ENCODE assay signal across 7 cellular contexts in genomic region chr6:43021270-43022047, GRCh38. TPM values are rescaled to one million over a fixed set of nuclear protein-coding genes. Genes with fewer than 3 reads are reported as not detected.
DNase-seq lines count a peak whose midpoint lies in the region; ATAC-seq and TF ChIP-seq lines count a peak whose summit lies in the region.

A gene with protein sequence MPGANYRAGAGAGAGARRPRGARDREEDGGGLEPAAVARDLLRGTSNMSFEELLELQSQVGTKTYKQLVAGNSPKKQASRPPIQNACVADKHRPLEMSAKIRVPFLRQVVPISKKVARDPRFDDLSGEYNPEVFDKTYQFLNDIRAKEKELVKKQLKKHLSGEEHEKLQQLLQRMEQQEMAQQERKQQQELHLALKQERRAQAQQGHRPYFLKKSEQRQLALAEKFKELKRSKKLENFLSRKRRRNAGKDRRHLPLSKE (plus strand): TSS chr6:43021623. CDS start chr6:43021655, 32 bp downstream.

- H3K4me3 Mint-ChIP-seq in activated CD4-positive, alpha-beta T cell treated with anti-CD3 and anti-CD28 coated beads, Interleukin-2, amount 10 ng/mL, durations not matched to agents 7 days and 5 days, result peak within 1 kb of the TSS; percentile 98
- peak within 1 kb of the TSS; percentile 97 for H3K4me3 Mint-ChIP-seq in dendritic cell treated with granulocyte-macrophage colony-stimulating factor and Interleukin-4, amounts not matched to agents 40 ng/mL and 50 ng/mL, for 4 days

- intact Hi-C loops in dendritic cell treated with granulocyte-macrophage colony-stimulating factor and Interleukin-4, amounts not matched to agents 40 ng/mL and 50 ng/mL, for 4 days (cut with micrococcal nuclease), result loop anchor here (5.0 kb wide), 1 partner anchor 119 kb away; no protein-coding TSS in a partner anchor
- intact Hi-C loops in left lung (cut with DNase I), result no loop called here

- peak; percentile 58 for ATAC-seq in GM18517 (IDR thresholded peaks at IDR 0.05; ENCODE audit: unreplicated experiment)
- peak; percentile 74 for ATAC-seq in HG03103 (IDR thresholded peaks at IDR 0.05; ENCODE audit: low read depth, unreplicated experiment)
- peak; percentile 95 for ATAC-seq in left lung

- POLR2A ChIA-PET in activated CD4-positive, alpha-beta T cell treated with anti-CD3 and anti-CD28 coated beads, Interleukin-2, amount 10 ng/mL, durations not matched to agents 7 days and 5 days (lab: Charles Lee), result no interaction called here

- peaks cover 0 to 42% of the 10 kb centered on the region in 2 donors for H3K4me1 ChIP-seq in left lung

- no peaks in the 10 kb centered on the region for H3K9me3 ChIP-seq in left lung

- H3K27me3 ChIP-seq in left lung, result no peaks in the 10 kb centered on the region

- DNase-seq in NCI-H510A (lab: John Stamatoyannopoulos, UW) (peak; percentile 88), left lung (peak; percentile 84 to 97)
- peak; percentile 60 for DNase-seq in activated CD4-positive, alpha-beta T cell treated with anti-CD3 and anti-CD28 coated beads, Interleukin-2, amount 10 ng/mL, durations not matched to agents 7 days and 5 days
- peak; percentile 54 for DNase-seq in stimulated activated CD4-positive, alpha-beta T cell treated with anti-CD3 and anti-CD28 coated beads, Interleukin-2, amount 100 ng/mL, for 4 hours (ENCODE audit: low read depth)

- CTCF ChIA-PET in activated CD4-positive, alpha-beta T cell treated with anti-CD3 and anti-CD28 coated beads, Interleukin-2, amount 10 ng/mL, durations not matched to agents 7 days and 5 days (lab: Charles Lee), result interaction anchor here (0.7 to 1.1 kb wide), 7 partner anchors 9 to 530 kb away, joined by 3 to 4 read pairs (median 3); no protein-coding TSS in a partner anchor

- H3K4me1 Mint-ChIP-seq in activated CD4-positive, alpha-beta T cell treated with anti-CD3 and anti-CD28 coated beads, Interleukin-2, amount 10 ng/mL, durations not matched to agents 7 days and 5 days, result peaks cover 24% of the 10 kb centered on the region
- peaks cover 48% of the 10 kb centered on the region for H3K4me1 Mint-ChIP-seq in dendritic cell treated with granulocyte-macrophage colony-stimulating factor and Interleukin-4, amounts not matched to agents 40 ng/mL and 50 ng/mL, for 4 days (ENCODE audit: low read depth)

- peak within 1 kb of the TSS; percentile 93 for H3K27ac Mint-ChIP-seq in activated CD4-positive, alpha-beta T cell treated with anti-CD3 and anti-CD28 coated beads, Interleukin-2, amount 10 ng/mL, durations not matched to agents 7 days and 5 days
- H3K27ac Mint-ChIP-seq in dendritic cell treated with granulocyte-macrophage colony-stimulating factor and Interleukin-4, amounts not matched to agents 40 ng/mL and 50 ng/mL, for 4 days, result peak within 1 kb of the TSS; percentile 87

- H3K27ac ChIP-seq in left lung, result peak within 1 kb of the TSS; percentile 81 to 89

- H3K27me3 Mint-ChIP-seq in activated CD4-positive, alpha-beta T cell treated with anti-CD3 and anti-CD28 coated beads, Interleukin-2, amount 10 ng/mL, durations not matched to agents 7 days and 5 days, result no peaks in the 10 kb centered on the region
- no peaks in the 10 kb centered on the region for H3K27me3 Mint-ChIP-seq in dendritic cell treated with granulocyte-macrophage colony-stimulating factor and Interleukin-4, amounts not matched to agents 40 ng/mL and 50 ng/mL, for 4 days

- TF ChIP-seq CTCF in left lung (IDR thresholded peaks at IDR 0.05), result no peak

- H3K9me3 Mint-ChIP-seq in activated CD4-positive, alpha-beta T cell treated with anti-CD3 and anti-CD28 coated beads, Interleukin-2, amount 10 ng/mL, durations not matched to agents 7 days and 5 days, result no peaks in the 10 kb centered on the region
- no peaks in the 10 kb centered on the region for H3K9me3 Mint-ChIP-seq in dendritic cell treated with granulocyte-macrophage colony-stimulating factor and Interleukin-4, amounts not matched to agents 40 ng/mL and 50 ng/mL, for 4 days

- peaks cover 51% of the 10 kb centered on the region for H3K36me3 Mint-ChIP-seq in activated CD4-positive, alpha-beta T cell treated with anti-CD3 and anti-CD28 coated beads, Interleukin-2, amount 10 ng/mL, durations not matched to agents 7 days and 5 days (ENCODE audit: low read depth)
- H3K36me3 Mint-ChIP-seq in dendritic cell treated with granulocyte-macrophage colony-stimulating factor and Interleukin-4, amounts not matched to agents 40 ng/mL and 50 ng/mL, for 4 days (ENCODE audit: low read depth), result peaks cover 84% of the 10 kb centered on the region

- peak within 1 kb of the TSS; percentile 88 to 93 for H3K4me3 ChIP-seq in left lung

- H3K36me3 ChIP-seq in left lung, result peaks cover 0 to 54% of the 10 kb centered on the region in 2 donors

RNA-seq across cellular contexts. Expression of the gene that starts here (rescaled TPM):
- total RNA-seq in activated CD4-positive, alpha-beta T cell treated with anti-CD3 and anti-CD28 coated beads, Interleukin-2, amount 10 ng/mL, durations not matched to agents 7 days and 5 days, result 10 to 100 TPM; 65.3 to 68.4 TPM
- 10 to 100 TPM; 43.3 to 53.5 TPM for total RNA-seq in left lung

Comparison
In these comparisons a context has a peak if more than half of its experiments do, and no peak if none do; other contexts are left out.
1. Peak in every context shown above with its lines: DNase-seq, ATAC-seq, H3K4me3 ChIP-seq and H3K27ac ChIP-seq.